ENCODE assay signal across 29 cellular contexts in genomic region chr3:191302451-191302850, GRCh38. TPM values are rescaled to one million over a fixed set of nuclear protein-coding genes. Genes with fewer than 3 reads are reported as not detected.
"Had no signal": no experiment of that assay in that cellular context is flagged by ENCODE, and none has a peak within 500 bp of the region (broad histone marks: within the 10 kb centered on the region; RNA-seq: fewer than 3 reads in every experiment).

No MANE protein-coding gene starts in this region.

- H3K4me1 Mint-ChIP-seq: activated CD8-positive, alpha-beta memory T cell treated with anti-CD3 and anti-CD28 coated beads, Interleukin-2, amount 10 ng/mL, durations not matched to agents 7 days and 5 days; natural killer cell had no signal

- H3K27ac ChIP-seq: body of pancreas, colonic mucosa, gastrocnemius medialis, right atrium auricular region, suprapubic skin, tibial artery had no signal

- H3K4me2 ChIP-seq: smooth muscle cell had no signal

- H3K27ac Mint-ChIP-seq: activated CD4-positive, alpha-beta T cell treated with anti-CD3 and anti-CD28 coated beads for 36 hours; activated CD8-positive, alpha-beta memory T cell treated with anti-CD3 and anti-CD28 coated beads, Interleukin-2, amount 10 ng/mL, durations not matched to agents 7 days and 5 days; activated CD8-positive, alpha-beta T cell treated with anti-CD3 and anti-CD28 coated beads, Interleukin-2, amount 10 ng/mL, durations not matched to agents 7 days and 5 days; activated naive CD4-positive, alpha-beta T cell treated with anti-CD3 and anti-CD28 coated beads, Interleukin-2, amount 50 U/mL, for 72 hours; activated T-cell treated with anti-CD3 and anti-CD28 coated beads, Interleukin-2, amount 50 U/mL, for 72 hours; natural killer cell had no signal

- H3K36me3 ChIP-seq: colonic mucosa, gastrocnemius medialis, right atrium auricular region, suprapubic skin, tibial artery had no signal

- H3K4me3 Mint-ChIP-seq: activated CD4-positive, alpha-beta T cell treated with anti-CD3 and anti-CD28 coated beads for 36 hours; activated CD8-positive, alpha-beta memory T cell treated with anti-CD3 and anti-CD28 coated beads, Interleukin-2, amount 10 ng/mL, durations not matched to agents 7 days and 5 days; activated CD8-positive, alpha-beta T cell treated with anti-CD3 and anti-CD28 coated beads, Interleukin-2, amount 10 ng/mL, durations not matched to agents 7 days and 5 days; activated T-cell treated with anti-CD3 and anti-CD28 coated beads, Interleukin-2, amount 50 U/mL, for 72 hours; natural killer cell had no signal

- H3K4me1 ChIP-seq: body of pancreas, colonic mucosa, gastrocnemius medialis, right atrium auricular region, suprapubic skin, tibial artery had no signal

- H3K36me3 Mint-ChIP-seq: activated CD8-positive, alpha-beta memory T cell treated with anti-CD3 and anti-CD28 coated beads, Interleukin-2, amount 10 ng/mL, durations not matched to agents 7 days and 5 days; activated naive CD4-positive, alpha-beta T cell treated with anti-CD3 and anti-CD28 coated beads, Interleukin-2, amount 50 U/mL, for 72 hours; natural killer cell had no signal

- H3K27me3 ChIP-seq: body of pancreas, colonic mucosa, gastrocnemius medialis, right atrium auricular region, suprapubic skin, tibial artery had no signal

- H3K9me3 ChIP-seq: body of pancreas, colonic mucosa, gastrocnemius medialis, right atrium auricular region, suprapubic skin, tibial artery had no signal

- H3K27me3 Mint-ChIP-seq: activated CD8-positive, alpha-beta memory T cell treated with anti-CD3 and anti-CD28 coated beads, Interleukin-2, amount 10 ng/mL, durations not matched to agents 7 days and 5 days had no signal

- H3K9me3 Mint-ChIP-seq: activated naive CD4-positive, alpha-beta T cell treated with anti-CD3 and anti-CD28 coated beads, Interleukin-2, amount 50 U/mL, for 72 hours; activated T-cell treated with anti-CD3 and anti-CD28 coated beads, Interleukin-2, amount 50 U/mL, for 72 hours; natural killer cell had no signal

- ATAC-seq: activated CD4-positive, alpha-beta T cell treated with anti-CD3 and anti-CD28 coated beads for 36 hours; activated CD8-positive, alpha-beta memory T cell treated with anti-CD3 and anti-CD28 coated beads, Interleukin-2, amount 10 ng/mL, durations not matched to agents 7 days and 5 days; activated CD8-positive, alpha-beta T cell treated with anti-CD3 and anti-CD28 coated beads, Interleukin-2, amount 10 ng/mL, durations not matched to agents 7 days and 5 days; activated naive CD4-positive, alpha-beta T cell treated with anti-CD3 and anti-CD28 coated beads, Interleukin-2, amount 50 U/mL, for 72 hours; activated T-cell treated with anti-CD3 and anti-CD28 coated beads, Interleukin-2, amount 50 U/mL, for 72 hours; body of pancreas; gastrocnemius medialis; left cardiac atrium; natural killer cell had no signal

- H3K4me3 ChIP-seq: body of pancreas, colonic mucosa, gastrocnemius medialis, right atrium auricular region, smooth muscle cell, suprapubic skin, tibial artery had no signal

- DNase-seq: activated CD4-positive, alpha-beta T cell treated with anti-CD3 and anti-CD28 coated beads for 36 hours; activated CD8-positive, alpha-beta memory T cell treated with anti-CD3 and anti-CD28 coated beads, Interleukin-2, amount 10 ng/mL, durations not matched to agents 7 days and 5 days; activated CD8-positive, alpha-beta T cell treated with anti-CD3 and anti-CD28 coated beads, Interleukin-2, amount 10 ng/mL, durations not matched to agents 7 days and 5 days; activated naive CD4-positive, alpha-beta T cell; activated T-cell treated with anti-CD3 and anti-CD28 coated beads for 4 hours; activated T-cell treated with anti-CD3 and anti-CD28 coated beads, Interleukin-2, amount 50 U/mL, for 72 hours; aorta; body of pancreas; cerebellar nuclear complex; colonic mucosa; effector memory CD4-positive, alpha-beta T cell; gastrocnemius medialis; hippocampal formation; left cardiac atrium; midbrain; natural killer cell; stimulated activated CD4-positive, alpha-beta T cell treated with anti-CD3 and anti-CD28 coated beads, Interleukin-1b, Interleukin-23, amount 100 ng/mL, for 48 hours; stimulated activated CD4-positive, alpha-beta T cell treated with anti-CD3 and anti-CD28 coated beads, Interleukin-4, amount 100 ng/mL, for 4 hours; stimulated activated CD8-positive, alpha-beta memory T cell treated with anti-CD3 and anti-CD28 coated beads, Interleukin-4, amount 100 ng/mL, for 48 hours; stimulated activated naive CD4-positive, alpha-beta T cell; T-helper 2 cell; tibial artery had no signal

RNA-seq across cellular contexts. Expression of gene UTS2B, which starts 27.9 kb away (rescaled TPM):
- total RNA-seq: activated CD4-positive, alpha-beta T cell treated with anti-CD3 and anti-CD28 coated beads for 36 hours; activated CD8-positive, alpha-beta memory T cell treated with anti-CD3 and anti-CD28 coated beads, Interleukin-2, amount 10 ng/mL, durations not matched to agents 7 days and 5 days; activated CD8-positive, alpha-beta T cell treated with anti-CD3 and anti-CD28 coated beads, Interleukin-2, amount 10 ng/mL, durations not matched to agents 7 days and 5 days; activated naive CD4-positive, alpha-beta T cell treated with anti-CD3 and anti-CD28 coated beads, Interleukin-2, amount 50 U/mL, for 72 hours; activated T-cell treated with anti-CD3 and anti-CD28 coated beads, Interleukin-2, amount 50 U/mL, for 72 hours; body of pancreas; dermis microvascular lymphatic vessel endothelial cell; gastrocnemius medialis; lower leg skin had no signal
- polyA plus RNA-seq: keratinocyte, smooth muscle cell had no signal
